ENCODE assay signal across 1 cellular context in the genomic region with DNA sequence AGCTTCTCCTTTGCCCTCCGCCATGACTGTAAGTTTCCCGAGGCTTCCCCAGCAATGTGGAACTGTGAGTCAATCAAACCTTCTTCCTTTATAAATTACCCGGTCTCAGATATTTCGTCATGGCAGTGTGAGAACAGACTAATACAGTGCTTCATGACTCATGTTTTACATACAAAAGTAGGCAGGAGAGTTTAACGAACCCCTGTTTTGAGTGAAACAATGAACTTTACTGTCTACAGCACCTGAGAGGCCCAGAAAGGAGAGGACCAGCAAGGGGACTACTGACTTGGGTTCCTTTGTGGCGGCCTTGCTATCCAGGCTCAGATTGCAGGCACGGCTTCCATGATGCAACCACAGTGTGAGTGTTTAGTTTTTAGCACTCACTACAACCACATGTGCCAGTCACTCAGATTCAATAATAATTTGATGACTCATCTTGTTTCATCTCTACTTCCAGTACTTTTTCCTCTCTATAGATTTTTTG.
A peak's percentile ranks its signal among the peaks of the same experiment; 100 is the strongest.
TF ChIP-seq lines count a peak whose summit lies in the region.

No MANE protein-coding gene starts in this region.

TF ChIP-seq in K562, 482 proteins besides CTCF, POLR2A, EP300 and RAD21:
- no peak for TF ChIP-seq LARP7 (IDR thresholded peaks at IDR 0.05)
- peak; percentile 89 for TF ChIP-seq MAFG (tag; conservative IDR thresholded peaks at IDR 0.05)
- TF ChIP-seq ZFP36 (IDR thresholded peaks at IDR 0.05; ENCODE audit: low read depth, low read length, partially characterized antibody) = no peak
- no peak for TF ChIP-seq HIVEP1 (CRISPR knock-in tag; IDR thresholded peaks at IDR 0.05)
- no peak for TF ChIP-seq CEBPG (CRISPR knock-in tag; IDR thresholded peaks at IDR 0.05)
- TF ChIP-seq CEBPG (tag; conservative IDR thresholded peaks at IDR 0.05 in 1 of 2, IDR thresholded peaks at IDR 0.05 in 1 of 2) = peak in 1 of 2 experiments; percentile 76; a peak in 2 of 4 replicates
- TF ChIP-seq MAFK (IDR thresholded peaks at IDR 0.05; ENCODE audit: low read length) = peak; percentile 79
- TF ChIP-seq, protein P1, sequence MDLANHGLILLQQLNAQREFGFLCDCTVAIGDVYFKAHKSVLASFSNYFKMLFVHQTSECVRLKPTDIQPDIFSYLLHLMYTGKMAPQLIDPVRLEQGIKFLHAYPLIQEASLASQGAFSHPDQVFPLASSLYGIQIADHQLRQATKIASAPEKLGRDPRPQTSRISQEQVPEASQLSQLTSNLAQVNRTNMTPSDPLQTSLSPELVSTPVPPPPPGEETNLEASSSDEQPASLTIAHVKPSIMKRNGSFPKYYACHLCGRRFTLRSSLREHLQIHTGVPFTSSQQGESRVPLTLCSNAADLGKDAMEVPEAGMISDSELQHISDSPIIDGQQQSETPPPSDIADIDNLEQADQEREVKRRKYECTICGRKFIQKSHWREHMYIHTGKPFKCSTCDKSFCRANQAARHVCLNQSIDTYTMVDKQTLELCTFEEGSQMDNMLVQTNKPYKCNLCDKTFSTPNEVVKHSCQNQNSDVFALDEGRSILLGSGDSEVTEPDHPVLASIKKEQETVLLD (IDR thresholded peaks at IDR 0.05) = no peak
- TF ChIP-seq, protein P2, sequence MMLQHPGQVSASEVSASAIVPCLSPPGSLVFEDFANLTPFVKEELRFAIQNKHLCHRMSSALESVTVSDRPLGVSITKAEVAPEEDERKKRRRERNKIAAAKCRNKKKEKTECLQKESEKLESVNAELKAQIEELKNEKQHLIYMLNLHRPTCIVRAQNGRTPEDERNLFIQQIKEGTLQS (IDR thresholded peaks at IDR 0.05) = peak; percentile 66; the same call in 1 of the 2 replicates
- TF ChIP-seq, protein P2 (CRISPR knock-in tag; conservative IDR thresholded peaks at IDR 0.05) = no peak
- TF ChIP-seq C11orf30 (IDR thresholded peaks at IDR 0.05; ENCODE audit: low read depth) = peak; percentile 88
- TF ChIP-seq MAFF (IDR thresholded peaks at IDR 0.05; ENCODE audit: low read length) = peak; percentile 84
- TF ChIP-seq, protein P3, sequence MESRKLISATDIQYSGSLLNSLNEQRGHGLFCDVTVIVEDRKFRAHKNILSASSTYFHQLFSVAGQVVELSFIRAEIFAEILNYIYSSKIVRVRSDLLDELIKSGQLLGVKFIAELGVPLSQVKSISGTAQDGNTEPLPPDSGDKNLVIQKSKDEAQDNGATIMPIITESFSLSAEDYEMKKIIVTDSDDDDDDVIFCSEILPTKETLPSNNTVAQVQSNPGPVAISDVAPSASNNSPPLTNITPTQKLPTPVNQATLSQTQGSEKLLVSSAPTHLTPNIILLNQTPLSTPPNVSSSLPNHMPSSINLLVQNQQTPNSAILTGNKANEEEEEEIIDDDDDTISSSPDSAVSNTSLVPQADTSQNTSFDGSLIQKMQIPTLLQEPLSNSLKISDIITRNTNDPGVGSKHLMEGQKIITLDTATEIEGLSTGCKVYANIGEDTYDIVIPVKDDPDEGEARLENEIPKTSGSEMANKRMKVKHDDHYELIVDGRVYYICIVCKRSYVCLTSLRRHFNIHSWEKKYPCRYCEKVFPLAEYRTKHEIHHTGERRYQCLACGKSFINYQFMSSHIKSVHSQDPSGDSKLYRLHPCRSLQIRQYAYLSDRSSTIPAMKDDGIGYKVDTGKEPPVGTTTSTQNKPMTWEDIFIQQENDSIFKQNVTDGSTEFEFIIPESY (CRISPR knock-in tag; IDR thresholded peaks at IDR 0.05) = no peak
- no peak for TF ChIP-seq CBX3 (IDR thresholded peaks at IDR 0.05; ENCODE audit: borderline replicate concordance in 1 of 2, low read length in 2 of 2)
- TF ChIP-seq DNMT1 (IDR thresholded peaks at IDR 0.05) = no peak
- peak; percentile 40; the same call in 1 of the 2 replicates for TF ChIP-seq NFE2L1 (tag; IDR thresholded peaks at IDR 0.05; ENCODE audit: borderline replicate concordance, low read depth)
- no peak for TF ChIP-seq ZNF224 (CRISPR knock-in tag; IDR thresholded peaks at IDR 0.05)
- TF ChIP-seq ZNF316 (IDR thresholded peaks at IDR 0.05) = peak; percentile 91
